In the genomic region with DNA sequence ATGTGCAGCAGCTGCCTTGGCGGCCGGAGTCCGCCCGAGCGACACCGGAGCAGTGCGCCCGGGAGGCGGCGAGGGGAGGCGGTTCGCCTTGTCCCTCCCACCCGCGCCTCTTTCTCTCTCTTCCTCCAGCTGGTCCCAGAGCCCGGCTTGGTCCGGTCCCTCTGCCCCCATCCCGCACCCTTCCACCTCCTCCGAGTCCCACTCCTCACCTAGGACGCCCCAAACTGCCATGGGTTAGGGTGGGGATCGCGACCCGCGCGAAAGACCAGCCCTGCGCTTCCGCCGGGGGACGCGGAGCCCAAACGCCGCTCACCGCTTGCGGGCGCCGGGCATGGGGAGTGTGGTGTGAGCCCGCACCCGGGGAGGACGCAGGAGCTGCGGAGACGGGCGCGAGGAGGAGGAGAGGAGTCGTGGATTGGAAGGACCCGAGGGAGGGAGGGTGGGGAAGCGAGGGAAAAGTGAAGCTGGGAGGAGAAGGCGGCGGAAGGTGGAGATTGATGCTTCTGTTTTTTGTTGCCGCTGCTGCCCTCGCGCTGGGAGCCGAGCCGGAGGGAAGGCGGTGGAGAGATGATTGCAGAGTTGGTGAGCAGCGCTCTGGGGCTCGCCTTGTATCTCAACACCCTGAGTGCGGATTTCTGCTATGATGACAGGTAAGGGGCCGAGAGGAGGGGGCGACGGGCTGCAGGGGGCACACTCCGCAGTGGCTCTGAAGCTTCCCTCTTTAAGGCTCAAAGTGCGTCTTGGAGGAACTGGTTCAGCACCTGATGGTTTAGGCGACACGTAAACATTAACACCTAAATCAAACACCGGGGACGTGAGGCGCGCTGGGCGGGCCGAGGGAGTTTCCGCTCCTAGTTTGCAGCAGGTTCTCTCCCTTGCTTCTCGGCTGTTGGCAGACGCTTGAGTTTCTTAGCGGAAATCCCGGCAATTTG, we compare ENCODE assay signal across 8 cellular contexts. TPM values are rescaled to one million over a fixed set of nuclear protein-coding genes. Genes with fewer than 3 reads are reported as not detected.
DNase-seq lines count a peak whose midpoint lies in the region; ATAC-seq lines count a peak whose summit lies in the region.

No MANE protein-coding gene starts in this region.

- peak; percentile 40 for ATAC-seq in GM21526 (IDR thresholded peaks at IDR 0.05; ENCODE audit: low FRiP score, unreplicated experiment)

- DNase-seq in DMS114 treated with DMSO at 0.1 percent for 48 hours (lab: John Stamatoyannopoulos, UW; ENCODE audit: unreplicated experiment): peak; percentile 46
- peak; percentile 39 for DNase-seq in HuH-7 (ENCODE audit: low spot score)
- DNase-seq in SHP77 treated with DMSO at 0.1 percent for 48 hours (lab: John Stamatoyannopoulos, UW): peak; percentile 31
- peak; percentile 54 for DNase-seq in activated naive CD4-positive, alpha-beta T cell treated with anti-CD3 and anti-CD28 coated beads, Interleukin-2, amount 50 U/mL, for 16 hours
- DNase-seq in cardiac septum (ENCODE audit: low spot score): peak; percentile 76
- DNase-seq in posterior vena cava (ENCODE audit: low spot score): peak; percentile 83
- DNase-seq in ureter (ENCODE audit: low spot score): peak; percentile 65

- intact Hi-C loops in cardiac septum (cut with DNase I) (loop anchor here (10.0 kb wide), 1 partner anchor 1138 kb away; no protein-coding TSS in a partner anchor), posterior vena cava (cut with DNase I) (no loop called here)

RNA-seq across cellular contexts. Expression of gene TMTC2, which starts 0.6 kb away (rescaled TPM):
- total RNA-seq in cardiac septum (2.9 TPM), posterior vena cava (1 to 10 TPM; 5.5 to 7.1 TPM), ureter (41.3 TPM)

Comparison
In these comparisons a context has a peak if more than half of its experiments do, and no peak if none do; other contexts are left out.
1. Peak in every context shown above with its lines: DNase-seq and ATAC-seq.
2. DNase-seq: peak in every context shown above with its lines; median percentile 83 in posterior vena cava; 76 in cardiac septum; 65 in ureter; 54 in activated naive CD4-positive, alpha-beta T cell treated with anti-CD3 and anti-CD28 coated beads, Interleukin-2, amount 50 U/mL, for 16 hours; 46 in DMS114 treated with DMSO at 0.1 percent for 48 hours; 39 in HuH-7; 31 in SHP77 treated with DMSO at 0.1 percent for 48 hours.